Comparison of ENCODE assay signal across 8 cellular contexts in genomic region chr18:77133051-77133919, GRCh38. TPM values are rescaled to one million over a fixed set of nuclear protein-coding genes. Genes with fewer than 3 reads are reported as not detected.
A peak's percentile ranks its signal among the peaks of the same experiment; 100 is the strongest.
DNase-seq lines count a peak whose midpoint lies in the region; ATAC-seq and TF ChIP-seq lines count a peak whose summit lies in the region.

No MANE protein-coding gene starts in this region.

- CTCF ChIA-PET in activated CD8-positive, alpha-beta memory T cell treated with anti-CD3 and anti-CD28 coated beads, Interleukin-2, amount 10 ng/mL, durations not matched to agents 7 days and 5 days (lab: Charles Lee): interaction anchor here (1.3 to 2.7 kb wide), 6 partner anchors 8 to 132 kb away, joined by 3 to 13 read pairs (median 5); no protein-coding TSS in a partner anchor

- peaks cover 27% of the 10 kb centered on the region for H3K36me3 Mint-ChIP-seq in activated CD4-positive, alpha-beta T cell treated with anti-CD3 and anti-CD28 coated beads, Interleukin-2, amount 10 ng/mL, durations not matched to agents 24 days and 14 days (ENCODE audit: low read depth)
- H3K36me3 Mint-ChIP-seq in activated CD8-positive, alpha-beta memory T cell treated with anti-CD3 and anti-CD28 coated beads, Interleukin-2, amount 10 ng/mL, durations not matched to agents 7 days and 5 days: peaks cover 33% of the 10 kb centered on the region

- no peaks in the 10 kb centered on the region for H3K27me3 ChIP-seq in right atrium auricular region

- DNase-seq in activated CD4-positive, alpha-beta T cell treated with anti-CD3 and anti-CD28 coated beads, Interleukin-2, amount 10 ng/mL, durations not matched to agents 24 days and 14 days: peak; percentile 67
- no peak for DNase-seq in activated CD4-positive, alpha-beta T cell treated with anti-CD3 and anti-CD28 coated beads, Interleukin-2, amount 50 U/mL, for 48 hours
- peak; percentile 39 for DNase-seq in activated CD8-positive, alpha-beta memory T cell treated with anti-CD3 and anti-CD28 coated beads, Interleukin-2, amount 10 ng/mL, durations not matched to agents 7 days and 5 days
- DNase-seq in right atrium auricular region (ENCODE audit: low spot score): no peak
- peak; percentile 67 for DNase-seq in sciatic nerve (ENCODE audit: low spot score)
- DNase-seq in T-helper 9 cell: no peak
- no peak for DNase-seq in caudate nucleus (lab: John Stamatoyannopoulos, UW)

- TF ChIP-seq CTCF in right atrium auricular region (IDR thresholded peaks at IDR 0.05): no peak

- no peaks in the 10 kb centered on the region for H3K27me3 Mint-ChIP-seq in activated CD4-positive, alpha-beta T cell treated with anti-CD3 and anti-CD28 coated beads, Interleukin-2, amount 10 ng/mL, durations not matched to agents 24 days and 14 days
- no peaks in the 10 kb centered on the region for H3K27me3 Mint-ChIP-seq in activated CD8-positive, alpha-beta memory T cell treated with anti-CD3 and anti-CD28 coated beads, Interleukin-2, amount 10 ng/mL, durations not matched to agents 7 days and 5 days

- peak overlapping the region; percentile 85 to 86 for H3K4me3 ChIP-seq in right atrium auricular region

- intact Hi-C loops in activated CD4-positive, alpha-beta T cell treated with anti-CD3 and anti-CD28 coated beads, Interleukin-2, amount 10 ng/mL, durations not matched to agents 24 days and 14 days (cut with micrococcal nuclease): loop anchor here (5.0 kb wide), 1 partner anchor 131 kb away; no protein-coding TSS in a partner anchor
- intact Hi-C loops in sciatic nerve (cut with DNase I): no loop called here

- H3K27ac ChIP-seq in right atrium auricular region (peak overlapping the region; percentile 97), caudate nucleus (ENCODE audit: low read depth, low read length) (no peak overlapping the region)

- H3K27ac Mint-ChIP-seq in activated CD4-positive, alpha-beta T cell treated with anti-CD3 and anti-CD28 coated beads, Interleukin-2, amount 10 ng/mL, durations not matched to agents 24 days and 14 days: peak overlapping the region; percentile 75
- H3K27ac Mint-ChIP-seq in activated CD8-positive, alpha-beta memory T cell treated with anti-CD3 and anti-CD28 coated beads, Interleukin-2, amount 10 ng/mL, durations not matched to agents 7 days and 5 days: peak overlapping the region; percentile 92

- H3K4me1 ChIP-seq in right atrium auricular region: peaks cover 0 to 50% of the 10 kb centered on the region in 2 donors

- ATAC-seq in activated CD8-positive, alpha-beta memory T cell treated with anti-CD3 and anti-CD28 coated beads, Interleukin-2, amount 10 ng/mL, durations not matched to agents 7 days and 5 days: no peak
- ATAC-seq in sciatic nerve (peak; percentile 59), HG03565 (IDR thresholded peaks at IDR 0.05; ENCODE audit: unreplicated experiment) (no peak)

- H3K9me3 ChIP-seq in right atrium auricular region: no peaks in the 10 kb centered on the region

- H3K4me1 Mint-ChIP-seq in activated CD4-positive, alpha-beta T cell treated with anti-CD3 and anti-CD28 coated beads, Interleukin-2, amount 10 ng/mL, durations not matched to agents 24 days and 14 days: peaks cover 41% of the 10 kb centered on the region
- peaks cover 62% of the 10 kb centered on the region for H3K4me1 Mint-ChIP-seq in activated CD8-positive, alpha-beta memory T cell treated with anti-CD3 and anti-CD28 coated beads, Interleukin-2, amount 10 ng/mL, durations not matched to agents 7 days and 5 days

- no peaks in the 10 kb centered on the region for H3K9me3 Mint-ChIP-seq in activated CD4-positive, alpha-beta T cell treated with anti-CD3 and anti-CD28 coated beads, Interleukin-2, amount 10 ng/mL, durations not matched to agents 24 days and 14 days
- H3K9me3 Mint-ChIP-seq in activated CD8-positive, alpha-beta memory T cell treated with anti-CD3 and anti-CD28 coated beads, Interleukin-2, amount 10 ng/mL, durations not matched to agents 7 days and 5 days (ENCODE audit: low read depth): no peaks in the 10 kb centered on the region

- no peaks in the 10 kb centered on the region for H3K36me3 ChIP-seq in right atrium auricular region

- peak overlapping the region; percentile 71 for H3K4me3 Mint-ChIP-seq in activated CD4-positive, alpha-beta T cell treated with anti-CD3 and anti-CD28 coated beads, Interleukin-2, amount 10 ng/mL, durations not matched to agents 24 days and 14 days
- peak overlapping the region; percentile 65 for H3K4me3 Mint-ChIP-seq in activated CD8-positive, alpha-beta memory T cell treated with anti-CD3 and anti-CD28 coated beads, Interleukin-2, amount 10 ng/mL, durations not matched to agents 7 days and 5 days

RNA-seq across cellular contexts. Expression of gene MBP, which starts 0.7 kb away (rescaled TPM):
- total RNA-seq in activated CD4-positive, alpha-beta T cell treated with anti-CD3 and anti-CD28 coated beads, Interleukin-2, amount 10 ng/mL, durations not matched to agents 24 days and 14 days: 60.2 and 63.1 TPM in 2 replicates
- total RNA-seq in activated CD8-positive, alpha-beta memory T cell treated with anti-CD3 and anti-CD28 coated beads, Interleukin-2, amount 10 ng/mL, durations not matched to agents 7 days and 5 days: 100 to 1,000 TPM in 1 of 2 experiments, 10 to 100 TPM in 1; 94.7 to 101 TPM
- total RNA-seq in right atrium auricular region (10 to 100 TPM; 15.4 to 15.8 TPM), sciatic nerve (2,463 TPM)

Comparison
In these comparisons a context has a peak if more than half of its experiments do, and no peak if none do; other contexts are left out.
1. DNase-seq: peak in activated CD4-positive, alpha-beta T cell treated with anti-CD3 and anti-CD28 coated beads, Interleukin-2, amount 10 ng/mL, durations not matched to agents 24 days and 14 days (single experiment), activated CD8-positive, alpha-beta memory T cell treated with anti-CD3 and anti-CD28 coated beads, Interleukin-2, amount 10 ng/mL, durations not matched to agents 7 days and 5 days (single experiment) and sciatic nerve (single experiment); none in activated CD4-positive, alpha-beta T cell treated with anti-CD3 and anti-CD28 coated beads, Interleukin-2, amount 50 U/mL, for 48 hours (0 of 2), right atrium auricular region (single experiment), T-helper 9 cell (single experiment) and caudate nucleus (0 of 61).
2. RNA of gene MBP, which starts 0.7 kb away (total RNA-seq): 2,463 TPM in sciatic nerve (single experiment); 94.7 to 101 TPM in activated CD8-positive, alpha-beta memory T cell treated with anti-CD3 and anti-CD28 coated beads, Interleukin-2, amount 10 ng/mL, durations not matched to agents 7 days and 5 days, 60.2 to 63.1 TPM in activated CD4-positive, alpha-beta T cell treated with anti-CD3 and anti-CD28 coated beads, Interleukin-2, amount 10 ng/mL, durations not matched to agents 24 days and 14 days and 15.4 to 15.8 TPM in right atrium auricular region; every median in the first group is over 10 times any median in the second.